ENCODE assay signal across 10 cellular contexts in the genomic region with DNA sequence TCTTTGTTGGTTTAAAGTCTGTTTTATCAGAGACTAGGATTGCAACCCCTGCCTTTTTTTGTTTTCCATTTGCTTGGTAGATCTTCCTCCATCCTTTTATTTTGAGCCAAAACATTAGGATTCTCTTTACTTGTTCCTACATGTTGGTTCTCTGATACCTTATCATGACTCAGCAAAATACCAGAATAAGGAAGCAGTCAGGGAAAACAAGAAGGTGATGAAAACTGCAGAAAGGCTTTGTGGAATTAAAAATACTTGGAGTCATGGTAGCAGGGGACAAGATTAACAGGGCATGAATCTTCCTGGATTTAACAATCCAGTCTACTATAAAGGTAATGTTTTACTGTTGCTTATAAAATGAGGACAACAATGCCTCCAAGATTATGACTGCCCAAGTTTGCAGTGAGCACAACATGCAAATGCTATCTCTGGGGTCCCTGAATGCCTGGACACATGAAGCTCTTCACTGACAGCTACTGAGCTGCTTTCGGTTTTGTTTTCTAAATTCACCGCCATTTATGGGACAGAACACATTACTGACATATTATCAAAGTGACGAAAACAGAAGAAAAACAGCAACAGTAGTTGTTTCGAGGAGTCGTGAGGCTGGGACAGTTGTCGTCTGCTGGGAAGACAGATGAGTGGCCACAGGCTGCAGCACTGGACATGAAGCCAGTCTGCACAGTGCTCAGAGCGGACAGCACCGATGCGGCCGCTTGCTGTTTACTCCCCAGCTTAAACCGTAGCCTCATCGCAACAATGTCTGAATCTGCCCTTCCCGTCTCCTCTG.
DNase-seq lines count a peak whose midpoint lies in the region; ATAC-seq, FAIRE-seq and TF ChIP-seq lines count a peak whose summit lies in the region.
"Had no signal": no experiment of that assay in that cellular context is flagged by ENCODE, and none has a peak within 500 bp of the region (broad histone marks: within the 10 kb centered on the region; RNA-seq: fewer than 3 reads in every experiment).

No MANE protein-coding gene starts in this region.

- TF ChIP-seq RAD21 in GM12878 (IDR thresholded peaks at IDR 0.05; ENCODE audit: insufficient read depth, low read depth, low read length), result no peak

- SMC1A ChIA-PET in GM12878 (lab: Charles Lee; ENCODE audit: uncharacterized antibody, unreplicated experiment), result no interaction called here

- H3K4me3 ChIP-seq in GM12878 (no peak overlapping the region), thoracic aorta (peak overlapping the region; percentile 62)
- H3K4me3 ChIP-seq: PC-9 had no signal

- DNase-seq in HPDE6-E6E7 (ENCODE audit: extremely low spot score) (peak; percentile 22), GM12878 (ENCODE audit: low read depth, low spot score) (no peak), iris pigment epithelial cell (ENCODE audit: low read depth) (peak; percentile 34), thoracic aorta (ENCODE audit: low spot score) (no peak), NCI-H82 (lab: John Stamatoyannopoulos, UW) (no peak), iPS-NIHi7 (ENCODE audit: extremely low spot score) (no peak)
- DNase-seq in activated CD8-positive, alpha-beta memory T cell treated with anti-CD3 and anti-CD28 coated beads, Interleukin-2, amount 50 U/mL, for 48 hours, result no peak
- DNase-seq: activated CD4-positive, alpha-beta T cell treated with anti-CD3 and anti-CD28 coated beads, Interleukin-2, amount 50 U/mL, for 4 hours; NCI-H1092; PC-9 had no signal

- no peaks in the 10 kb centered on the region for H3K36me3 ChIP-seq in GM12878 (ENCODE audit: control insufficient read depth in 2 of 2, insufficient read depth in 2 of 2, low read length in 1 of 2)
- H3K36me3 ChIP-seq in thoracic aorta, result no peaks in the 10 kb centered on the region

- H2AFZ ChIP-seq in GM12878 (ENCODE audit: control insufficient read depth, low read depth, low read length), result peak overlapping the region; percentile 7; the same call in 1 of the 2 replicates
- H2AFZ ChIP-seq: PC-9 had no signal

- POLR2A ChIA-PET in GM12878 (lab: Charles Lee), result no interaction called here

- TF ChIP-seq CTCF in GM12878 (IDR thresholded peaks at IDR 0.05 in 2 of 3, conservative IDR thresholded peaks at IDR 0.05 in 1 of 3; ENCODE audit: control insufficient read depth in 2 of 3, extremely low read depth in 1 of 3, insufficient read depth in 1 of 3, low read depth in 3 of 3, low read length in 3 of 3), result no peak
- TF ChIP-seq CTCF in thoracic aorta (IDR thresholded peaks at IDR 0.05), result no peak

- BruUV-seq in GM12878 (replicated peaks; lab: Mats Ljungman, UMichigan), result no TSS peak

- ATAC-seq in GM12878 (peak; percentile 54; the same call in 2 of the 3 replicates), thoracic aorta (ENCODE audit: insufficient number of reproducible peaks, low FRiP score, low read depth) (no peak)

- H3K27ac ChIP-seq in GM12878 (ENCODE audit: control insufficient read depth, insufficient read depth), result no peak overlapping the region
- no peak overlapping the region for H3K27ac ChIP-seq in thoracic aorta
- H3K27ac ChIP-seq: PC-9 had no signal

- H3K27me3 ChIP-seq in GM12878 (replicated peaks in 1 of 2; ENCODE audit: control insufficient read depth in 2 of 2, insufficient read depth in 2 of 2, low read length in 1 of 2) (no peaks in the 10 kb centered on the region), thoracic aorta (replicated peaks; ENCODE audit: insufficient read depth) (no peaks in the 10 kb centered on the region)

- CTCF ChIA-PET in GM12878 (lab: Yijun Ruan, JAX), result no interaction called here

- intact Hi-C loops in GM12878 (cut with micrococcal nuclease; ENCODE audit: unreplicated experiment), result no loop called here

- no peak for FAIRE-seq in GM12878 (lab: Jason Lieb, UNC)

- H3K4me1 ChIP-seq in GM12878 (ENCODE audit: control insufficient read depth, insufficient read depth, low read length) (no peaks in the 10 kb centered on the region), thoracic aorta (ENCODE audit: control insufficient read depth in 1 of 2, low read depth in 2 of 2) (no peaks in the 10 kb centered on the region)

- no peak overlapping the region for H3K4me2 ChIP-seq in GM12878 (ENCODE audit: control insufficient read depth, insufficient read depth)
- H3K4me2 ChIP-seq: PC-9 had no signal

- 50% methylated on average over 13 of the region's 13 CpGs for WGBS in GM12878 (ENCODE audit: insufficient coverage, insufficient replicate concordance, low lambda C conversion rate, missing lambda C conversion rate)

- in situ Hi-C loops in GM12878 (cut with MboI), result no loop called here

- TF ChIP-seq POLR2A in GM12878 (IDR thresholded peaks at IDR 0.05; ENCODE audit: low read depth, low read length), result no peak

- no peaks in the 10 kb centered on the region for H3K79me2 ChIP-seq in GM12878 (ENCODE audit: control insufficient read depth, insufficient read depth, low read length)

- H3K9me3 ChIP-seq in GM12878 (replicated peaks; ENCODE audit: control insufficient read depth, insufficient read depth, low read length) (no peaks in the 10 kb centered on the region), thoracic aorta (no peaks in the 10 kb centered on the region)

- TF ChIP-seq EP300 in GM12878 (IDR thresholded peaks at IDR 0.05; ENCODE audit: borderline replicate concordance in 1 of 2, control insufficient read depth in 1 of 2, low read depth in 2 of 2, low read length in 2 of 2), result no peak

- H3K9ac ChIP-seq in GM12878 (ENCODE audit: control insufficient read depth, insufficient read depth, low read length), result no peak overlapping the region

- RAD21 ChIA-PET in GM12878 (lab: Charles Lee; ENCODE audit: unreplicated experiment), result no interaction called here

- no peaks in the 10 kb centered on the region for H4K20me1 ChIP-seq in GM12878 (ENCODE audit: control insufficient read depth, insufficient read depth)

TF ChIP-seq in GM12878, 131 proteins besides CTCF, POLR2A, EP300 and RAD21:
- TF ChIP-seq CREM (IDR thresholded peaks at IDR 0.05; ENCODE audit: low read depth) (no peak), BACH1 (IDR thresholded peaks at IDR 0.05; ENCODE audit: borderline replicate concordance) (peak; percentile 58; the same call in 1 of the 2 replicates), ESRRA (IDR thresholded peaks at IDR 0.05; ENCODE audit: low read length) (no peak)

Comparison
In these comparisons a context has a peak if more than half of its experiments do, and no peak if none do; other contexts are left out.
1. DNase-seq: peak in HPDE6-E6E7 (single experiment) and iris pigment epithelial cell (single experiment); none in GM12878 (single experiment), thoracic aorta (single experiment), NCI-H82 (single experiment), iPS-NIHi7 (single experiment) and activated CD8-positive, alpha-beta memory T cell treated with anti-CD3 and anti-CD28 coated beads, Interleukin-2, amount 50 U/mL, for 48 hours (single experiment).